ENCODE assay signal across 22 cellular contexts in genomic region chr2:50658883-50659282, GRCh38.
A peak's percentile ranks its signal among the peaks of the same experiment; 100 is the strongest.
DNase-seq lines count a peak whose midpoint lies in the region; ATAC-seq, FAIRE-seq and TF ChIP-seq lines count a peak whose summit lies in the region.
"Had no signal": no experiment of that assay in that cellular context is flagged by ENCODE, and none has a peak within 500 bp of the region (broad histone marks: within the 10 kb centered on the region; RNA-seq: fewer than 3 reads in every experiment).

No MANE protein-coding gene starts in this region.

- H3K4me1 Mint-ChIP-seq in MCF 10A (ENCODE audit: insufficient read depth, unreplicated experiment) (no peaks in the 10 kb centered on the region), mesothelial cell of epicardium (no peaks in the 10 kb centered on the region)
- H3K4me1 Mint-ChIP-seq: CD4-positive, alpha-beta memory T cell had no signal

- DNase-seq in MCF 10A (ENCODE audit: unreplicated experiment) (peak; percentile 38), breast epithelium (ENCODE audit: low spot score in 2 of 2) (no peak), T1000 (lab: John Stamatoyannopoulos, UW) (peak; percentile 44), keratinocyte (ENCODE audit: low read depth, low spot score) (peak; percentile 87), NOMO-1 treated with dmso at 0.1 percent for 144 hours (lab: John Stamatoyannopoulos, UW; ENCODE audit: unreplicated experiment) (no peak), mesothelial cell of epicardium (ENCODE audit: low spot score in 2 of 2, unreplicated experiment in 2 of 2) (no peak), SIG-M5 (lab: John Stamatoyannopoulos, UW) (no peak)
- DNase-seq: BE2C, Calu3, DMS53, HCEC 1CT, Karpas-422, MM.1S, NCI-H1092 treated with DMSO at 0.1 percent for 48 hours, NCI-H2107, NCI-H226, NCI-H526 treated with DMSO at 0.1 percent for 48 hours, OCI-M1 had no signal

- H3K27me3 ChIP-seq in breast epithelium (no peaks in the 10 kb centered on the region), keratinocyte (ENCODE audit: control insufficient read depth, extremely low read depth, insufficient read depth, low read length) (no peaks in the 10 kb centered on the region)
- H3K27me3 ChIP-seq: BE2C had no signal

- no peaks in the 10 kb centered on the region for H3K27me3 Mint-ChIP-seq in MCF 10A (ENCODE audit: insufficient read depth, unreplicated experiment)
- H3K27me3 Mint-ChIP-seq in mesothelial cell of epicardium (ENCODE audit: low read depth): no peaks in the 10 kb centered on the region
- H3K27me3 Mint-ChIP-seq: CD4-positive, alpha-beta memory T cell had no signal

- H3K36me3 Mint-ChIP-seq in MCF 10A (ENCODE audit: insufficient read depth, unreplicated experiment) (no peaks in the 10 kb centered on the region), mesothelial cell of epicardium (peaks cover 3% of the 10 kb centered on the region)
- H3K36me3 Mint-ChIP-seq: CD4-positive, alpha-beta memory T cell had no signal

- H3K4me1 ChIP-seq in breast epithelium: no peaks in the 10 kb centered on the region
- peaks cover 24% of the 10 kb centered on the region for H3K4me1 ChIP-seq in keratinocyte (ENCODE audit: control insufficient read depth, extremely low read depth, insufficient read depth, low read length)
- H3K4me1 ChIP-seq: BE2C had no signal

- no peaks in the 10 kb centered on the region for H3K9me1 ChIP-seq in keratinocyte (ENCODE audit: control insufficient read depth, extremely low read depth, insufficient read depth, low read length)

- no peak overlapping the region for H3K4me3 Mint-ChIP-seq in MCF 10A (ENCODE audit: unreplicated experiment)
- H3K4me3 Mint-ChIP-seq in mesothelial cell of epicardium: no peak overlapping the region
- H3K4me3 Mint-ChIP-seq: CD4-positive, alpha-beta memory T cell had no signal

- H4K20me1 ChIP-seq in keratinocyte (ENCODE audit: control insufficient read depth, extremely low read depth, insufficient read depth, low read length): no peaks in the 10 kb centered on the region

- peak; percentile 99 for FAIRE-seq in keratinocyte (lab: Jason Lieb, UNC)

- H2AFZ ChIP-seq in keratinocyte (ENCODE audit: control insufficient read depth, low read length): peak overlapping the region; percentile 77

- BruUV-seq in MCF 10A (replicated peaks; lab: Mats Ljungman, UMichigan): no TSS peak

- H3K4me2 ChIP-seq in keratinocyte (ENCODE audit: control insufficient read depth, extremely low read depth, insufficient read depth, low read depth, low read length): peak overlapping the region; percentile 50

- dilution Hi-C loops in keratinocyte (cut with MboI; ENCODE audit: extremely low pct_ligation_motif_present, low sequenced_read_pairs): no loop called here

- ATAC-seq in HG03280 (IDR thresholded peaks at IDR 0.05; ENCODE audit: unreplicated experiment): no peak

- CTCF ChIA-PET in MCF 10A (lab: Yijun Ruan, JAX): interaction anchor here (0.7 kb wide), 1 partner anchor 144 kb away, joined by 3 read pairs; no protein-coding TSS in a partner anchor

- H3K4me3 ChIP-seq in breast epithelium: no peak overlapping the region
- peak overlapping the region in 1 of 3 experiments; percentile 0 for H3K4me3 ChIP-seq in keratinocyte (ENCODE audit: control insufficient read depth in 2 of 3, extremely low read depth in 1 of 3, insufficient read depth in 2 of 3, low read depth in 1 of 3, low read length in 3 of 3)
- H3K4me3 ChIP-seq: SK-N-MC had no signal

- intact Hi-C loops in MCF 10A (cut with micrococcal nuclease): no loop called here
- intact Hi-C loops in breast epithelium (cut with DNase I; ENCODE audit: low total_unique reads): no loop called here

- H3K27ac Mint-ChIP-seq in MCF 10A (ENCODE audit: low read depth, unreplicated experiment) (no peak overlapping the region), mesothelial cell of epicardium (no peak overlapping the region)
- H3K27ac Mint-ChIP-seq: CD4-positive, alpha-beta memory T cell had no signal

- TF ChIP-seq CTCF in MCF 10A (IDR thresholded peaks at IDR 0.05; ENCODE audit: unreplicated experiment) (no peak), breast epithelium (IDR thresholded peaks at IDR 0.05) (no peak), keratinocyte (optimal IDR thresholded peaks at IDR 0.05 in 1 of 3, IDR thresholded peaks at IDR 0.05 in 1 of 3, conservative IDR thresholded peaks at IDR 0.05 in 1 of 3; ENCODE audit: extremely low read depth in 1 of 3, insufficient read depth in 2 of 3, low read length in 3 of 3) (peak in 1 of 3 experiments; percentile 5), mesothelial cell of epicardium (IDR thresholded peaks at IDR 0.05; ENCODE audit: unreplicated experiment) (no peak)

- H3K27ac ChIP-seq in breast epithelium (no peak overlapping the region), keratinocyte (ENCODE audit: control insufficient read depth, insufficient read depth, low read length) (peak overlapping the region; percentile 59)
- H3K27ac ChIP-seq: 22Rv1, SK-N-MC had no signal

- no peak for TF ChIP-seq POLR2A in breast epithelium (IDR thresholded peaks at IDR 0.05)

- H3K9ac ChIP-seq in keratinocyte (ENCODE audit: control insufficient read depth, extremely low read depth, insufficient read depth, low read length): no peak overlapping the region

- H3K36me3 ChIP-seq in breast epithelium: no peaks in the 10 kb centered on the region
- no peaks in the 10 kb centered on the region for H3K36me3 ChIP-seq in keratinocyte (ENCODE audit: control insufficient read depth in 2 of 2, extremely low read depth in 1 of 2, insufficient read depth in 2 of 2, low read length in 2 of 2)
- H3K36me3 ChIP-seq: BE2C had no signal

- no peaks in the 10 kb centered on the region for H3K9me3 Mint-ChIP-seq in MCF 10A (ENCODE audit: unreplicated experiment)
- peaks cover 5% of the 10 kb centered on the region for H3K9me3 Mint-ChIP-seq in mesothelial cell of epicardium

- POLR2A ChIA-PET in MCF 10A (lab: Yijun Ruan, JAX): interaction anchor here (0.7 kb wide), 1 partner anchor 10 kb away, joined by 3 read pairs; no protein-coding TSS in a partner anchor

- no peaks in the 10 kb centered on the region for H3K79me2 ChIP-seq in keratinocyte (ENCODE audit: control insufficient read depth, insufficient read depth, low read length)

- H3K9me3 ChIP-seq in breast epithelium: no peaks in the 10 kb centered on the region
- no peaks in the 10 kb centered on the region for H3K9me3 ChIP-seq in keratinocyte (ENCODE audit: control insufficient read depth, low read depth, low read length)
- H3K9me3 ChIP-seq: BE2C had no signal

Comparison
In these comparisons a context has a peak if more than half of its experiments do, and no peak if none do; other contexts are left out.
1. DNase-seq: peak in MCF 10A (single experiment), T1000 (single experiment) and keratinocyte (single experiment); none in breast epithelium (0 of 2), NOMO-1 treated with dmso at 0.1 percent for 144 hours (single experiment), mesothelial cell of epicardium (0 of 2) and SIG-M5 (single experiment).